Comparison of ENCODE assay signal across 17 cellular contexts in the genomic region with DNA sequence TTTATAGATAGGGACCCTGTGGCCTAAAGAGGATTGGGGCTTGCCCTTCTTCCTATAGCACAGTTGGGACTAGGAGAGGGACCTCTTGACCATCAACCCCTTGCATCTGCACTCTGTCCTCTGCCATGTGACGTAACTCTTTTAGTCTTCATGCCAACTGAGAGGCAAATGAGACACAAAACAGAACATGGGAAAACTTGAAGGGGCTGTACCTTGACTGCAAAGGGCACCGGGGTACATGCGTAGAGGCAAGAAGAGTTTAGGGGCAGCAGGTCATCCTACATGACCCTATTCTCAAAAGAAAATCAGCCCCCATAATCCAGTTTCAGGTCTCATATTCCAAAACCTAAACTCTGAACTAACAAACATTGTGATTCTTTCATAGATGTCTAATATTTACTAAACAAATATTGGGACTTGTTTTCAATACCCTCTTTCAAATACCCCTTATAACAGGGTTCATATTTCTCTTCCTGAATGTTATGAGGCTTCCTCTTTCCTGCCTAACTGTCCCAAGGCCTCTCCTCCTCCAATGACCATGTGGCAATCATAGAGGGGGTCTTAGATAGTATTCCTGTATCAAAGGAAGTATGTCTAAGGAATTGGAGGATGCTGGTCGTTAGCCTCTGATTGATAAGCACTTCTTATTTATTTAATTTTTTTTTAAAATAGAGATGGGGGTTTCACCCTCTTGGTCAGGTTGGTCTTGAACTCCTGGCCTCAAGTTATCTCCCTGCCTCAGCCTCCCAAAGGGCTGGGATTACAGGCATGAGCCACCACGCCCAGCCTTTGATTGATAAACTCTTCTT. TPM values are rescaled to one million over a fixed set of nuclear protein-coding genes. Genes with fewer than 3 reads are reported as not detected.
DNase-seq lines count a peak whose midpoint lies in the region; ATAC-seq, FAIRE-seq and TF ChIP-seq lines count a peak whose summit lies in the region.
"Had no signal": no experiment of that assay in that cellular context is flagged by ENCODE, and none has a peak within 500 bp of the region (broad histone marks: within the 10 kb centered on the region; RNA-seq: fewer than 3 reads in every experiment).

No MANE protein-coding gene starts in this region.

- DNase-seq in K562 (ENCODE audit: extremely low read depth in 1 of 4, low spot score in 3 of 4) (no peak), left lobe of liver (ENCODE audit: low spot score) (peak; percentile 77), smooth muscle cell (lab: John Stamatoyannopoulos, UW; ENCODE audit: unreplicated experiment) (no peak), NCI-H748 (lab: John Stamatoyannopoulos, UW; ENCODE audit: unreplicated experiment) (no peak), activated T-cell treated with anti-CD3 and anti-CD28 coated beads for 4 hours (no peak)
- DNase-seq: DMS153, KG1, NCI-H1048, NCI-H1436 treated with DMSO at 0.1 percent for 48 hours, NCI-H510A treated with DMSO at 0.1 percent for 48 hours had no signal

- H3K27ac ChIP-seq in K562 (ENCODE audit: extremely low read depth, low read depth, low read length) (no peak overlapping the region), smooth muscle cell (ENCODE audit: low read depth) (peak overlapping the region; percentile 29)
- H3K27ac ChIP-seq: A549 had no signal

- H3K9me3 ChIP-seq in Loucy (ENCODE audit: insufficient read depth, low read depth, low read length) (no peaks in the 10 kb centered on the region), K562 (replicated peaks; ENCODE audit: control insufficient read depth, insufficient read depth, low read depth, low read length) (no peaks in the 10 kb centered on the region), smooth muscle cell (replicated peaks; ENCODE audit: low read depth) (no peaks in the 10 kb centered on the region)
- H3K9me3 ChIP-seq: A549, SK-N-SH had no signal

- no peaks in the 10 kb centered on the region for H3K79me2 ChIP-seq in Loucy (ENCODE audit: insufficient read depth, low read length)
- no peaks in the 10 kb centered on the region for H3K79me2 ChIP-seq in K562 (ENCODE audit: control insufficient read depth, insufficient read depth, low read length)
- H3K79me2 ChIP-seq in smooth muscle cell (ENCODE audit: low read depth), result no peaks in the 10 kb centered on the region

- no peak for TF ChIP-seq EP300 in K562 (IDR thresholded peaks at IDR 0.05; ENCODE audit: low read length)

- peaks cover 7% of the 10 kb centered on the region for H3K4me1 ChIP-seq in Loucy (ENCODE audit: insufficient read depth, low read length, poor library complexity, severe bottlenecking)
- no peaks in the 10 kb centered on the region for H3K4me1 ChIP-seq in K562 (replicated peaks in 1 of 2; ENCODE audit: control insufficient read depth in 2 of 2, insufficient read depth in 2 of 2, low read length in 2 of 2)
- H3K4me1 ChIP-seq in smooth muscle cell (ENCODE audit: low read depth), result peaks cover 20% of the 10 kb centered on the region

- TF ChIP-seq CTCF in Loucy (conservative IDR thresholded peaks at IDR 0.05; ENCODE audit: low read length) (no peak), K562 (IDR thresholded peaks at IDR 0.05 in 2 of 3, conservative IDR thresholded peaks at IDR 0.05 in 1 of 3; ENCODE audit: insufficient read depth in 2 of 3, low read depth in 1 of 3, low read length in 3 of 3) (no peak), smooth muscle cell (IDR thresholded peaks at IDR 0.05; ENCODE audit: borderline replicate concordance, insufficient read depth, poor library complexity, severe bottlenecking) (no peak)

- WGBS in K562 (ENCODE audit: insufficient coverage, low coverage, missing lambda C conversion rate), result 21% methylated on average over 5 of the region's 5 CpGs
- 85% methylated on average over 5 of the region's 5 CpGs for WGBS in smooth muscle cell (ENCODE audit: low lambda C conversion rate)

- H3K9me1 ChIP-seq in K562 (ENCODE audit: control insufficient read depth, insufficient read depth, low read length), result no peaks in the 10 kb centered on the region

- H3K9me2 ChIP-seq in Loucy (replicated peaks; ENCODE audit: low read depth, low read length), result no peaks in the 10 kb centered on the region
- H3K9me2 ChIP-seq: SK-N-SH had no signal

- H3K9ac ChIP-seq in Loucy (ENCODE audit: low read depth, low read length, poor library complexity, severe bottlenecking) (no peak overlapping the region), K562 (ENCODE audit: insufficient read depth in 1 of 2, low read depth in 2 of 2, low read length in 2 of 2) (no peak overlapping the region), smooth muscle cell (ENCODE audit: low read depth) (no peak overlapping the region)
- H3K9ac ChIP-seq: SK-N-SH had no signal

- TF ChIP-seq RAD21 in K562 (CRISPR knock-in tag; conservative IDR thresholded peaks at IDR 0.05 in 1 of 2, IDR thresholded peaks at IDR 0.05 in 1 of 2), result no peak

- H3K4me2 ChIP-seq in Loucy (ENCODE audit: low read depth, low read length, poor library complexity, severe bottlenecking) (no peak overlapping the region), K562 (ENCODE audit: insufficient read depth, low read length) (no peak overlapping the region), smooth muscle cell (no peak overlapping the region)
- H3K4me2 ChIP-seq: A549, SK-N-SH had no signal

- intact Hi-C loops in K562 (cut with micrococcal nuclease), result loop anchor here (1.0 to 10.0 kb wide), 4 partner anchors 49 to 328 kb away; a partner anchor contains a TSS

- no peaks in the 10 kb centered on the region for H4K20me1 ChIP-seq in Loucy (ENCODE audit: insufficient read depth, low read length, poor library complexity, severe bottlenecking)
- H4K20me1 ChIP-seq in K562 (replicated peaks; ENCODE audit: control insufficient read depth, insufficient read depth, low read length), result no peaks in the 10 kb centered on the region
- no peaks in the 10 kb centered on the region for H4K20me1 ChIP-seq in smooth muscle cell (ENCODE audit: low read depth)

- POLR2A ChIA-PET in K562 (lab: Yijun Ruan, JAX), result interaction anchor here (0.6 to 2.1 kb wide), 6 partner anchors 9 to 441 kb away, joined by 3 to 7 read pairs (median 4); a partner anchor contains a TSS

- ATAC-seq in K562 (no peak), left lobe of liver (peak; percentile 73), GM18873 (IDR thresholded peaks at IDR 0.05; ENCODE audit: low FRiP score, unreplicated experiment) (no peak)

- H3K4me3 ChIP-seq in Loucy (ENCODE audit: low read length, poor library complexity, severe bottlenecking), result no peak overlapping the region
- H3K4me3 ChIP-seq in K562, result no peak overlapping the region
- no peak overlapping the region for H3K4me3 ChIP-seq in smooth muscle cell
- H3K4me3 ChIP-seq: A549 had no signal

- no TSS peak for BruUV-seq in K562 (replicated peaks; lab: Mats Ljungman, UMichigan)

- 0 out of 2 replicates have a peak overlapping the region, but pooled peaks have one; percentile 79 for H2AFZ ChIP-seq in Loucy (ENCODE audit: low read length)
- no peak overlapping the region for H2AFZ ChIP-seq in K562 (ENCODE audit: low read depth, low read length)
- H2AFZ ChIP-seq in smooth muscle cell (ENCODE audit: low read depth), result no peak overlapping the region

- H3F3A ChIP-seq in Loucy (ENCODE audit: low read depth) (no peaks in the 10 kb centered on the region), smooth muscle cell (ENCODE audit: low read depth) (peaks cover 5% of the 10 kb centered on the region)

- CTCF ChIA-PET in K562 (lab: Yijun Ruan, JAX; ENCODE audit: low intra/inter-chr PET ratio), result interaction anchor here (0.5 to 4.5 kb wide), 5 partner anchors 46 to 600 kb away, joined by 3 to 61 read pairs (median 5); no protein-coding TSS in a partner anchor

- no peak for TF ChIP-seq POLR2A in K562 (conservative IDR thresholded peaks at IDR 0.05)

- FAIRE-seq in K562 (lab: Jason Lieb, UNC), result no peak
- FAIRE-seq: A549, RCC 7860 had no signal

- H3K36me3 ChIP-seq in Loucy (ENCODE audit: insufficient read depth, low read length), result no peaks in the 10 kb centered on the region
- H3K36me3 ChIP-seq in K562 (ENCODE audit: control insufficient read depth, insufficient read depth, low read length), result no peaks in the 10 kb centered on the region
- H3K36me3 ChIP-seq in smooth muscle cell (ENCODE audit: low read depth), result no peaks in the 10 kb centered on the region

- no peaks in the 10 kb centered on the region for H3K27me3 ChIP-seq in Loucy (ENCODE audit: insufficient read depth, low read length, poor library complexity, severe bottlenecking)
- H3K27me3 ChIP-seq in K562 (ENCODE audit: control insufficient read depth in 2 of 2, insufficient read depth in 2 of 2, low read length in 2 of 2), result peaks cover 0 to 2% of the 10 kb centered on the region in 2 experiments; a peak in 1 of 5 replicates
- no peaks in the 10 kb centered on the region for H3K27me3 ChIP-seq in smooth muscle cell (ENCODE audit: low read depth)

- in situ Hi-C loops in K562 (cut with MboI), result loop anchor here (5.0 kb wide), 1 partner anchor 48 kb away; no protein-coding TSS in a partner anchor

RNA-seq across cellular contexts. Expression of a gene that starts 20.6 kb away (rescaled TPM):
- 2.1 and 2.5 TPM in 2 replicates for total RNA-seq in K562 (2011; cell fraction: chromatin; rRNA removed; ENCODE audit: low replicate concordance)
- total RNA-seq in K562 (2011; cell fraction: nucleolus; rRNA removed), result 1.7 and 2.2 TPM in 2 replicates
- 1.5 and 3.8 TPM in 2 replicates for total RNA-seq in K562 (2011; cell fraction: nucleoplasm; rRNA removed)
- total RNA-seq in K562 (2014; rRNA removed) (0.08 and 0.32 TPM in 2 replicates), K562 (2014; rRNA removed; fragmentation: Illumina TruSeq; extraction: Trizol) (0.29 TPM in 2 replicates), K562 (2015; rRNA removed; fragmentation: Illumina TruSeq; extraction: Trizol) (0.15 TPM in 1 of 2 replicates, not detected in the other), K562 (2021) (0.69 and 0.85 TPM in 2 replicates), left lobe of liver (17.6 TPM), smooth muscle cell (5.6 and 17.2 TPM in 2 replicates)
- polyA plus RNA-seq in K562 (2011; rRNA removed) (0.57 and 0.74 TPM in 2 replicates), K562 (2014; fragmentation: Illumina TruSeq; extraction: Trizol) (0.15 and 0.39 TPM in 2 replicates), K562 (2014; fragmentation: Nextera tagmentation; extraction: Ambion mirVana) (under 1 TPM; 0.03 to 0.21 TPM), K562 (2014; rRNA removed) (0.07 and 0.11 TPM in 2 replicates), smooth muscle cell (1.1 and 7.0 TPM in 2 replicates)
- 0.25 and 0.41 TPM in 2 replicates for polyA plus RNA-seq in K562 (2011; cell fraction: cytosol; rRNA removed)
- 0.72 and 0.75 TPM in 2 replicates for polyA plus RNA-seq in K562 (2011; cell fraction: nucleus; rRNA removed)
- 0.29 and 0.62 TPM in 2 replicates for polyA plus RNA-seq in K562 (2012)
- 0.84 and 1.3 TPM in 2 replicates for polyA minus RNA-seq in K562 (2011; rRNA and poly(A)+ RNA removed)
- polyA minus RNA-seq in K562 (2011; cell fraction: cytosol; rRNA and poly(A)+ RNA removed), result 0.57 TPM in 1 of 2 replicates, not detected in the other
- polyA minus RNA-seq in K562 (2011; cell fraction: nucleus; rRNA and poly(A)+ RNA removed), result 0.40 and 1.1 TPM in 2 replicates
- polyA plus RNA-seq: CD14-positive monocyte had no signal

RNA-seq across cellular contexts. Expression of a gene that starts 25.5 kb away (rescaled TPM):
- 16.0 and 47.0 TPM in 2 replicates for total RNA-seq in K562 (2011; cell fraction: chromatin; rRNA removed; ENCODE audit: low replicate concordance)
- 14.0 and 19.1 TPM in 2 replicates for total RNA-seq in K562 (2011; cell fraction: nucleolus; rRNA removed)
- total RNA-seq in K562 (2011; cell fraction: nucleoplasm; rRNA removed), result 44.3 and 95.3 TPM in 2 replicates
- total RNA-seq in K562 (2014; rRNA removed) (136 and 165 TPM in 2 replicates), K562 (2014; rRNA removed; fragmentation: Illumina TruSeq; extraction: Trizol) (333 and 382 TPM in 2 replicates), K562 (2015; rRNA removed; fragmentation: Illumina TruSeq; extraction: Trizol) (257 and 291 TPM in 2 replicates), K562 (2021) (183 and 189 TPM in 2 replicates), left lobe of liver (112 TPM), smooth muscle cell (322 and 339 TPM in 2 replicates)
- polyA plus RNA-seq in K562 (2011; rRNA removed) (218 and 362 TPM in 2 replicates), K562 (2014; fragmentation: Illumina TruSeq; extraction: Trizol) (369 and 398 TPM in 2 replicates), K562 (2014; fragmentation: Nextera tagmentation; extraction: Ambion mirVana) (1,000 to 10,000 TPM; 1,116 to 1,185 TPM), K562 (2014; rRNA removed) (331 and 362 TPM in 2 replicates), smooth muscle cell (159 and 297 TPM in 2 replicates)
- 45.6 and 124 TPM in 2 replicates for polyA plus RNA-seq in K562 (2011; cell fraction: cytosol; rRNA removed)
- polyA plus RNA-seq in K562 (2011; cell fraction: nucleus; rRNA removed), result 25.3 and 53.9 TPM in 2 replicates
- polyA plus RNA-seq in K562 (2012), result 198 and 327 TPM in 2 replicates
- 172 and 181 TPM in 2 replicates for polyA minus RNA-seq in K562 (2011; rRNA and poly(A)+ RNA removed)
- 59.9 and 87.1 TPM in 2 replicates for polyA minus RNA-seq in K562 (2011; cell fraction: cytosol; rRNA and poly(A)+ RNA removed)
- polyA minus RNA-seq in K562 (2011; cell fraction: nucleus; rRNA and poly(A)+ RNA removed), result 14.8 and 26.3 TPM in 2 replicates

RNA-seq across cellular contexts. Expression of a gene that starts 45.8 kb away (rescaled TPM):
- total RNA-seq in K562 (2011; cell fraction: chromatin; rRNA removed; ENCODE audit: low replicate concordance), result not detected in 2 replicates
- total RNA-seq in K562 (2011; cell fraction: nucleolus; rRNA removed), result not detected in 2 replicates
- total RNA-seq in K562 (2011; cell fraction: nucleoplasm; rRNA removed), result not detected in 2 replicates
- total RNA-seq in K562 (2014; rRNA removed) (not detected in 2 replicates), K562 (2014; rRNA removed; fragmentation: Illumina TruSeq; extraction: Trizol) (not detected in 2 replicates), K562 (2015; rRNA removed; fragmentation: Illumina TruSeq; extraction: Trizol) (not detected in 2 replicates), K562 (2021) (0.04 and 0.13 TPM in 2 replicates), left lobe of liver (425 TPM), smooth muscle cell (not detected in 2 replicates)
- polyA plus RNA-seq in K562 (2011; rRNA removed) (not detected in 2 replicates), K562 (2014; fragmentation: Illumina TruSeq; extraction: Trizol) (not detected in 2 replicates), K562 (2014; fragmentation: Nextera tagmentation; extraction: Ambion mirVana) (not detected), K562 (2014; rRNA removed) (not detected in 2 replicates), smooth muscle cell (not detected in 2 replicates)
- polyA plus RNA-seq in K562 (2011; cell fraction: cytosol; rRNA removed), result not detected in 2 replicates
- not detected in 2 replicates for polyA plus RNA-seq in K562 (2011; cell fraction: nucleus; rRNA removed)
- polyA plus RNA-seq in K562 (2012), result not detected in 2 replicates
- not detected in 2 replicates for polyA minus RNA-seq in K562 (2011; rRNA and poly(A)+ RNA removed)
- polyA minus RNA-seq in K562 (2011; cell fraction: cytosol; rRNA and poly(A)+ RNA removed), result not detected in 2 replicates
- not detected in 2 replicates for polyA minus RNA-seq in K562 (2011; cell fraction: nucleus; rRNA and poly(A)+ RNA removed)
- total RNA-seq: MCF 10A had no signal
- polyA plus RNA-seq: A549, CD14-positive monocyte, SK-N-SH had no signal

RNA-seq across cellular contexts. Expression of a gene that starts 56.8 kb away (rescaled TPM):
- total RNA-seq in K562 (2011; cell fraction: chromatin; rRNA removed; ENCODE audit: low replicate concordance), result 0.51 and 1.0 TPM in 2 replicates
- 0.53 TPM in 1 of 2 replicates, not detected in the other for total RNA-seq in K562 (2011; cell fraction: nucleolus; rRNA removed)
- total RNA-seq in K562 (2011; cell fraction: nucleoplasm; rRNA removed), result 0.69 TPM in 1 of 2 replicates, not detected in the other
- 0.53 and 0.68 TPM in 2 replicates for total RNA-seq in K562 (2014; rRNA removed)
- 0.67 TPM in 1 of 2 replicates, not detected in the other for total RNA-seq in K562 (2014; rRNA removed; fragmentation: Illumina TruSeq; extraction: Trizol)
- 0.26 and 0.54 TPM in 2 replicates for total RNA-seq in K562 (2015; rRNA removed; fragmentation: Illumina TruSeq; extraction: Trizol)
- 0.24 and 0.49 TPM in 2 replicates for total RNA-seq in K562 (2021)
- polyA plus RNA-seq in K562 (2011; rRNA removed), result 0.22 TPM in 1 of 2 replicates, not detected in the other
- 0.06 and 0.09 TPM in 2 replicates for polyA plus RNA-seq in K562 (2011; cell fraction: cytosol; rRNA removed)
- polyA plus RNA-seq in K562 (2011; cell fraction: nucleus; rRNA removed), result 0.47 and 0.63 TPM in 2 replicates
- 0.30 and 0.46 TPM in 2 replicates for polyA plus RNA-seq in K562 (2012)
- polyA plus RNA-seq in K562 (2014; fragmentation: Illumina TruSeq; extraction: Trizol), result 0.28 and 0.29 TPM in 2 replicates
- under 1 TPM; 0.20 to 0.70 TPM for polyA plus RNA-seq in K562 (2014; fragmentation: Nextera tagmentation; extraction: Ambion mirVana)
- polyA plus RNA-seq in K562 (2014; rRNA removed), result 0.48 and 0.89 TPM in 2 replicates
- polyA minus RNA-seq in K562 (2011; rRNA and poly(A)+ RNA removed), result not detected in 2 replicates
- not detected in 2 replicates for polyA minus RNA-seq in K562 (2011; cell fraction: cytosol; rRNA and poly(A)+ RNA removed)
- polyA minus RNA-seq in K562 (2011; cell fraction: nucleus; rRNA and poly(A)+ RNA removed), result not detected in 2 replicates
- 1.6 TPM for total RNA-seq in left lobe of liver
- not detected in 2 replicates for total RNA-seq in smooth muscle cell
- polyA plus RNA-seq in smooth muscle cell, result 0.48 TPM in 1 of 2 replicates, not detected in the other

Comparison
In these comparisons a context has a peak if more than half of its experiments do, and no peak if none do; other contexts are left out.
1. RNA of a gene that starts 45.8 kb away (total RNA-seq): 425 TPM in left lobe of liver (single experiment); 0.04 to 0.13 TPM in K562 and not detected in smooth muscle cell; every median in the first group is over 100 times any median in the second.